ENCODE assay signal across 27 cellular contexts in genomic region chr14:76551906-76552305, GRCh38.
DNase-seq lines count a peak whose midpoint lies in the region; ATAC-seq, FAIRE-seq and TF ChIP-seq lines count a peak whose summit lies in the region.
"Had no signal": no experiment of that assay in that cellular context is flagged by ENCODE, and none has a peak within 500 bp of the region (broad histone marks: within the 10 kb centered on the region; RNA-seq: fewer than 3 reads in every experiment).

No MANE protein-coding gene starts in this region.

- H3K4me1 Mint-ChIP-seq in activated T-cell treated with anti-CD3 and anti-CD28 coated beads, Interleukin-2, amount 50 U/mL, for 4 hours (ENCODE audit: low read depth), result no peaks in the 10 kb centered on the region
- H3K4me1 Mint-ChIP-seq: CD4-positive, alpha-beta memory T cell had no signal

- no peak overlapping the region for H3K4me2 ChIP-seq in keratinocyte (ENCODE audit: control insufficient read depth, extremely low read depth, insufficient read depth, low read depth, low read length)

- no peak overlapping the region for H3K9ac ChIP-seq in keratinocyte (ENCODE audit: control insufficient read depth, extremely low read depth, insufficient read depth, low read length)

- H3K9me3 Mint-ChIP-seq in activated T-cell treated with anti-CD3 and anti-CD28 coated beads, Interleukin-2, amount 50 U/mL, for 4 hours, result no peaks in the 10 kb centered on the region
- H3K9me3 Mint-ChIP-seq: CD4-positive, alpha-beta memory T cell had no signal

- H3K27ac ChIP-seq in RWPE1, result peak overlapping the region; percentile 95
- peak overlapping the region; percentile 97 for H3K27ac ChIP-seq in keratinocyte (ENCODE audit: control insufficient read depth, insufficient read depth, low read length)

- H3K36me3 ChIP-seq in H7 (replicated peaks; ENCODE audit: control insufficient read depth, insufficient read depth, low read length), result no peaks in the 10 kb centered on the region
- no peaks in the 10 kb centered on the region for H3K36me3 ChIP-seq in keratinocyte (ENCODE audit: control insufficient read depth in 2 of 2, extremely low read depth in 1 of 2, insufficient read depth in 2 of 2, low read length in 2 of 2)
- H3K36me3 ChIP-seq: HAP-1 had no signal

- no peak overlapping the region for H3K4me3 Mint-ChIP-seq in activated T-cell treated with anti-CD3 and anti-CD28 coated beads, Interleukin-2, amount 50 U/mL, for 4 hours
- H3K4me3 Mint-ChIP-seq: CD4-positive, alpha-beta memory T cell had no signal

- H4K20me1 ChIP-seq in keratinocyte (ENCODE audit: control insufficient read depth, extremely low read depth, insufficient read depth, low read length), result no peaks in the 10 kb centered on the region

- H3K4me3 ChIP-seq in H7 (ENCODE audit: insufficient read depth, low read depth, low read length) (no peak overlapping the region), epithelial cell of esophagus (ENCODE audit: low read length) (no peak overlapping the region), keratinocyte (ENCODE audit: control insufficient read depth in 2 of 3, extremely low read depth in 1 of 3, insufficient read depth in 2 of 3, low read depth in 1 of 3, low read length in 3 of 3) (no peak overlapping the region)
- H3K4me3 ChIP-seq: HAP-1 had no signal

- H3K27me3 ChIP-seq in H7 (ENCODE audit: control insufficient read depth, insufficient read depth, low read length) (no peaks in the 10 kb centered on the region), keratinocyte (ENCODE audit: control insufficient read depth, extremely low read depth, insufficient read depth, low read length) (no peaks in the 10 kb centered on the region)

- FAIRE-seq in keratinocyte (lab: Jason Lieb, UNC) (no peak), GM19239 (lab: Jason Lieb, UNC) (no peak)
- FAIRE-seq: GM12891, HepG2 had no signal

- peaks cover 29% of the 10 kb centered on the region for H3K4me1 ChIP-seq in keratinocyte (ENCODE audit: control insufficient read depth, extremely low read depth, insufficient read depth, low read length)
- H3K4me1 ChIP-seq: HAP-1 had no signal

- POLR2A ChIA-PET in RWPE1 (lab: Yijun Ruan, JAX; ENCODE audit: low non-redundant PET), result no interaction called here

- peak; percentile 49 for DNase-seq in H7
- DNase-seq in RWPE1 (ENCODE audit: low spot score), result no peak
- peak; percentile 48 for DNase-seq in epithelial cell of esophagus (ENCODE audit: low read depth)
- DNase-seq in keratinocyte (ENCODE audit: low read depth, low spot score), result no peak
- DNase-seq in activated T-cell treated with anti-CD3 and anti-CD28 coated beads, Interleukin-2, amount 50 U/mL, for 4 hours, result no peak
- DNase-seq in GM19239 (ENCODE audit: insufficient read length, low spot score), result no peak
- no peak for DNase-seq in kidney glomerular epithelial cell (lab: John Stamatoyannopoulos, UW)
- DNase-seq: C1 segment of cervical spinal cord; CD4-positive, alpha-beta memory T cell; COR-L47; DMS53; GDM1; Karpas-422; MV-4-11; NCI-H1105; NCI-H1436 treated with DMSO at 0.1 percent for 48 hours; NCI-H187 treated with DMSO at 0.1 percent for 48 hours; NCI-H446; NCI-H524 treated with DMSO at 0.1 percent for 48 hours; NCI-H82; NK-92 treated with Interleukin-12 subunit alpha and Interleukin-12 subunit beta, amount 100 ng/mL, for 24 hours; RPMI8226; SHP77 treated with DMSO at 0.1 percent for 48 hours had no signal

- TF ChIP-seq CTCF in RWPE1 (conservative IDR thresholded peaks at IDR 0.05; ENCODE audit: low read depth) (no peak), epithelial cell of esophagus (IDR thresholded peaks at IDR 0.05; ENCODE audit: insufficient read depth, low read depth, low read length, missing control alignments) (no peak), keratinocyte (optimal IDR thresholded peaks at IDR 0.05 in 1 of 3, IDR thresholded peaks at IDR 0.05 in 1 of 3, conservative IDR thresholded peaks at IDR 0.05 in 1 of 3; ENCODE audit: extremely low read depth in 1 of 3, insufficient read depth in 2 of 3, low read length in 3 of 3) (no peak)

- peaks cover 16% of the 10 kb centered on the region for H3K27me3 Mint-ChIP-seq in activated T-cell treated with anti-CD3 and anti-CD28 coated beads, Interleukin-2, amount 50 U/mL, for 4 hours (ENCODE audit: low read depth)

- no peaks in the 10 kb centered on the region for H3K9me3 ChIP-seq in keratinocyte (ENCODE audit: control insufficient read depth, low read depth, low read length)
- H3K9me3 ChIP-seq: HAP-1 had no signal

- no peaks in the 10 kb centered on the region for H3K36me3 Mint-ChIP-seq in activated T-cell treated with anti-CD3 and anti-CD28 coated beads, Interleukin-2, amount 50 U/mL, for 4 hours (ENCODE audit: insufficient read depth)
- H3K36me3 Mint-ChIP-seq: CD4-positive, alpha-beta memory T cell had no signal

- H3K79me2 ChIP-seq in keratinocyte (ENCODE audit: control insufficient read depth, insufficient read depth, low read length), result no peaks in the 10 kb centered on the region

- peak overlapping the region; percentile 22 for H2AFZ ChIP-seq in keratinocyte (ENCODE audit: control insufficient read depth, low read length)

- dilution Hi-C loops in keratinocyte (cut with MboI; ENCODE audit: extremely low pct_ligation_motif_present, low sequenced_read_pairs), result no loop called here

- no peaks in the 10 kb centered on the region for H3K9me1 ChIP-seq in keratinocyte (ENCODE audit: control insufficient read depth, extremely low read depth, insufficient read depth, low read length)

- no peak for ATAC-seq in activated T-cell treated with anti-CD3 and anti-CD28 coated beads, Interleukin-2, amount 50 U/mL, for 4 hours
- no peak for ATAC-seq in HG03520 (IDR thresholded peaks at IDR 0.05; ENCODE audit: unreplicated experiment)
- ATAC-seq: HepG2 had no signal

- CTCF ChIA-PET in RWPE1 (lab: Yijun Ruan, JAX), result no interaction called here

Comparison
In these comparisons a context has a peak if more than half of its experiments do, and no peak if none do; other contexts are left out.
1. DNase-seq: peak in H7 (single experiment) and epithelial cell of esophagus (single experiment); none in RWPE1 (single experiment), keratinocyte (single experiment), activated T-cell treated with anti-CD3 and anti-CD28 coated beads, Interleukin-2, amount 50 U/mL, for 4 hours (single experiment), GM19239 (single experiment) and kidney glomerular epithelial cell (single experiment).